Comparison of ENCODE assay signal across 19 cellular contexts in genomic region chr3:145176907-145177306, GRCh38.
DNase-seq lines count a peak whose midpoint lies in the region; FAIRE-seq and TF ChIP-seq lines count a peak whose summit lies in the region.
"Had no signal": no experiment of that assay in that cellular context is flagged by ENCODE, and none has a peak within 500 bp of the region (broad histone marks: within the 10 kb centered on the region; RNA-seq: fewer than 3 reads in every experiment).

No MANE protein-coding gene starts in this region.

- H3K9me3 ChIP-seq in OCI-LY3 (ENCODE audit: insufficient read depth, low read length) (no peaks in the 10 kb centered on the region), smooth muscle cell (replicated peaks; ENCODE audit: low read depth) (no peaks in the 10 kb centered on the region), ascending aorta (no peaks in the 10 kb centered on the region), colonic mucosa (no peaks in the 10 kb centered on the region)

- peak; percentile 43 for FAIRE-seq in A204.1 (lab: Jason Lieb, UNC)
- peak; percentile 8 for FAIRE-seq in frontal cortex (lab: Jason Lieb, UNC)
- FAIRE-seq: GM12891, GM18507 had no signal

- no peaks in the 10 kb centered on the region for H3F3A ChIP-seq in smooth muscle cell (ENCODE audit: low read depth)

- no peaks in the 10 kb centered on the region for H4K20me1 ChIP-seq in OCI-LY3 (ENCODE audit: insufficient read depth, low read length)
- H4K20me1 ChIP-seq in smooth muscle cell (ENCODE audit: low read depth): no peaks in the 10 kb centered on the region

- H3K9ac ChIP-seq in OCI-LY3 (ENCODE audit: low read length) (no peak overlapping the region), smooth muscle cell (ENCODE audit: low read depth) (no peak overlapping the region), colonic mucosa (ENCODE audit: low read depth in 2 of 2, low read length in 2 of 2) (no peak overlapping the region)

- H3K27ac ChIP-seq in OCI-LY3 (ENCODE audit: low read length): no peak overlapping the region
- H3K27ac ChIP-seq in smooth muscle cell (ENCODE audit: low read depth): peak overlapping the region; percentile 7
- no peak overlapping the region for H3K27ac ChIP-seq in ascending aorta
- no peak overlapping the region for H3K27ac ChIP-seq in colonic mucosa

- no peak overlapping the region for H3K4me3 ChIP-seq in OCI-LY3 (ENCODE audit: low read length)
- H3K4me3 ChIP-seq in smooth muscle cell: no peak overlapping the region
- H3K4me3 ChIP-seq in ascending aorta: no peak overlapping the region
- H3K4me3 ChIP-seq in colonic mucosa: no peak overlapping the region
- H3K4me3 ChIP-seq: GM23338 had no signal

- H3K4me1 ChIP-seq in OCI-LY3 (ENCODE audit: low read length) (no peaks in the 10 kb centered on the region), smooth muscle cell (ENCODE audit: low read depth) (peaks cover 7% of the 10 kb centered on the region), ascending aorta (no peaks in the 10 kb centered on the region), colonic mucosa (no peaks in the 10 kb centered on the region)

- intact Hi-C loops in ascending aorta (cut with DNase I) (no loop called here), colonic mucosa (cut with DNase I) (no loop called here)

- H3K79me2 ChIP-seq in OCI-LY3 (ENCODE audit: low read length) (no peaks in the 10 kb centered on the region), smooth muscle cell (ENCODE audit: low read depth) (no peaks in the 10 kb centered on the region)

- TF ChIP-seq CTCF in OCI-LY3 (IDR thresholded peaks at IDR 0.05; ENCODE audit: low read depth, low read length) (no peak), smooth muscle cell (IDR thresholded peaks at IDR 0.05; ENCODE audit: borderline replicate concordance, insufficient read depth, poor library complexity, severe bottlenecking) (no peak), ascending aorta (IDR thresholded peaks at IDR 0.05) (no peak), colonic mucosa (IDR thresholded peaks at IDR 0.05) (no peak)

- DNase-seq in frontal cortex (ENCODE audit: low spot score in 2 of 2): no peak
- DNase-seq in smooth muscle cell (lab: John Stamatoyannopoulos, UW; ENCODE audit: unreplicated experiment): no peak
- no peak for DNase-seq in ascending aorta (ENCODE audit: low spot score in 2 of 2)
- DNase-seq in colonic mucosa: no peak
- no peak for DNase-seq in NCI-H1092 (lab: John Stamatoyannopoulos, UW)
- DNase-seq: 8988T; C1 segment of cervical spinal cord; Calu3; CD4-positive, alpha-beta memory T cell; COR-L47; DMS53; DMS79 treated with DMSO at 0.1 percent for 48 hours; GF-D8; H9 had no signal

- H2AFZ ChIP-seq in OCI-LY3 (ENCODE audit: low read depth, low read length) (0 out of 2 replicates have a peak overlapping the region, but pooled peaks have one; percentile 26), smooth muscle cell (ENCODE audit: low read depth) (peak overlapping the region; percentile 5)
- H2AFZ ChIP-seq: GM23338 had no signal

- H3K36me3 ChIP-seq in OCI-LY3 (replicated peaks; ENCODE audit: low read depth, low read length) (no peaks in the 10 kb centered on the region), smooth muscle cell (ENCODE audit: low read depth) (no peaks in the 10 kb centered on the region), ascending aorta (no peaks in the 10 kb centered on the region), colonic mucosa (no peaks in the 10 kb centered on the region)

- no peaks in the 10 kb centered on the region for H3K27me3 ChIP-seq in OCI-LY3 (ENCODE audit: low read depth, low read length)
- H3K27me3 ChIP-seq in smooth muscle cell (ENCODE audit: low read depth): no peaks in the 10 kb centered on the region
- no peaks in the 10 kb centered on the region for H3K27me3 ChIP-seq in ascending aorta
- H3K27me3 ChIP-seq in colonic mucosa: no peaks in the 10 kb centered on the region

- 59% methylated on average over 2 of the region's 2 CpGs for WGBS in smooth muscle cell (ENCODE audit: low lambda C conversion rate)

- no peak overlapping the region for H3K4me2 ChIP-seq in OCI-LY3 (ENCODE audit: low read length)
- peak overlapping the region; percentile 27 for H3K4me2 ChIP-seq in smooth muscle cell
- H3K4me2 ChIP-seq: GM23338 had no signal
